In genomic region chr9:21964925-21965385, GRCh38 we compare ENCODE assay signal across 8 cellular contexts. TPM values are rescaled to one million over a fixed set of nuclear protein-coding genes. Genes with fewer than 3 reads are reported as not detected.
DNase-seq lines count a peak whose midpoint lies in the region; ATAC-seq and TF ChIP-seq lines count a peak whose summit lies in the region.

No MANE protein-coding gene starts in this region.

- peaks cover 16% of the 10 kb centered on the region for H3K36me3 Mint-ChIP-seq in activated CD8-positive, alpha-beta memory T cell treated with anti-CD3 and anti-CD28 coated beads, Interleukin-2, amount 10 ng/mL, durations not matched to agents 7 days and 5 days

- no peaks in the 10 kb centered on the region for H3K36me3 ChIP-seq in A673 (ENCODE audit: insufficient read depth, low read length, poor library complexity, severe bottlenecking)

- POLR2A ChIA-PET in A673 (lab: Charles Lee; ENCODE audit: low non-redundant PET): no interaction called here

- H3K27me3 Mint-ChIP-seq in activated CD8-positive, alpha-beta memory T cell treated with anti-CD3 and anti-CD28 coated beads, Interleukin-2, amount 10 ng/mL, durations not matched to agents 7 days and 5 days: peaks cover 91% of the 10 kb centered on the region

- H3K9me3 Mint-ChIP-seq in activated CD8-positive, alpha-beta memory T cell treated with anti-CD3 and anti-CD28 coated beads, Interleukin-2, amount 10 ng/mL, durations not matched to agents 7 days and 5 days (ENCODE audit: low read depth): peaks cover 4% of the 10 kb centered on the region

- no peaks in the 10 kb centered on the region for H3K4me1 ChIP-seq in A673 (ENCODE audit: insufficient read depth, low read length, poor library complexity, severe bottlenecking)

- intact Hi-C loops in sciatic nerve (cut with DNase I) (no loop called here), A673 (cut with micrococcal nuclease; ENCODE audit: unreplicated experiment) (no loop called here)

- peak overlapping the region; percentile 52 for H3K4me3 Mint-ChIP-seq in activated CD8-positive, alpha-beta memory T cell treated with anti-CD3 and anti-CD28 coated beads, Interleukin-2, amount 10 ng/mL, durations not matched to agents 7 days and 5 days

- H3K9me3 ChIP-seq in A673 (ENCODE audit: low read depth, low read length, poor library complexity, severe bottlenecking): no peaks in the 10 kb centered on the region

- H3K4me3 ChIP-seq in fibroblast of the aortic adventitia (ENCODE audit: low read depth, low read length) (peak overlapping the region; percentile 39), A673 (ENCODE audit: low read depth, low read length, poor library complexity, severe bottlenecking) (no peak overlapping the region)

- TF ChIP-seq CTCF in fibroblast of the aortic adventitia (IDR thresholded peaks at IDR 0.05; ENCODE audit: insufficient read depth, low read length): no peak
- no peak for TF ChIP-seq CTCF in A673 (conservative IDR thresholded peaks at IDR 0.05; ENCODE audit: low read depth, low read length)

- no peaks in the 10 kb centered on the region for H3K27me3 ChIP-seq in A673 (replicated peaks; ENCODE audit: insufficient read depth, low read depth, low read length, poor library complexity)

- no TSS peak for BruUV-seq in A673 (replicated peaks; lab: Mats Ljungman, UMichigan)

- DNase-seq in DMS 273 (lab: John Stamatoyannopoulos, UW; ENCODE audit: unreplicated experiment): peak; percentile 12
- DNase-seq in DMS 273 treated with DMSO at 0.1 percent for 48 hours (lab: John Stamatoyannopoulos, UW): no peak
- peak; percentile 68 for DNase-seq in activated CD8-positive, alpha-beta memory T cell treated with anti-CD3 and anti-CD28 coated beads, Interleukin-2, amount 10 ng/mL, durations not matched to agents 7 days and 5 days
- DNase-seq in fibroblast of the aortic adventitia (ENCODE audit: low read depth): peak; percentile 73
- peak; percentile 66 for DNase-seq in sciatic nerve (ENCODE audit: low spot score)
- DNase-seq in 8988T: no peak
- no peak for DNase-seq in A673 (ENCODE audit: low spot score)

- H3K4me1 Mint-ChIP-seq in activated CD8-positive, alpha-beta memory T cell treated with anti-CD3 and anti-CD28 coated beads, Interleukin-2, amount 10 ng/mL, durations not matched to agents 7 days and 5 days: peaks cover 30% of the 10 kb centered on the region

- ATAC-seq in HG03175 (IDR thresholded peaks at IDR 0.05; ENCODE audit: unreplicated experiment): peak; percentile 62
- ATAC-seq in activated CD8-positive, alpha-beta memory T cell treated with anti-CD3 and anti-CD28 coated beads, Interleukin-2, amount 10 ng/mL, durations not matched to agents 7 days and 5 days: peak; percentile 67
- peak; percentile 62 for ATAC-seq in sciatic nerve

- H3K27ac ChIP-seq in A673 (ENCODE audit: low read depth, low read length, poor library complexity, severe bottlenecking): no peak overlapping the region

- peak overlapping the region; percentile 12 for H3K27ac Mint-ChIP-seq in activated CD8-positive, alpha-beta memory T cell treated with anti-CD3 and anti-CD28 coated beads, Interleukin-2, amount 10 ng/mL, durations not matched to agents 7 days and 5 days

- CTCF ChIA-PET in activated CD8-positive, alpha-beta memory T cell treated with anti-CD3 and anti-CD28 coated beads, Interleukin-2, amount 10 ng/mL, durations not matched to agents 7 days and 5 days (lab: Charles Lee): interaction anchor here (0.7 to 1.0 kb wide), 3 partner anchors 44 to 152 kb away, joined by 4 to 6 read pairs (median 4); partner anchors contain the start of gene CDKN2B
- CTCF ChIA-PET in A673 (lab: Charles Lee): no interaction called here

RNA-seq across cellular contexts. Expression of gene CDKN2A, which starts 29.2 kb away (rescaled TPM):
- 10 to 100 TPM; 16.9 to 34.1 TPM for total RNA-seq in activated CD8-positive, alpha-beta memory T cell treated with anti-CD3 and anti-CD28 coated beads, Interleukin-2, amount 10 ng/mL, durations not matched to agents 7 days and 5 days
- 21.8 and 59.9 TPM in 2 replicates for total RNA-seq in fibroblast of the aortic adventitia (ENCODE audit: low replicate concordance)
- total RNA-seq in sciatic nerve: 1.5 TPM
- not detected in 2 replicates for total RNA-seq in A673 (2021)

RNA-seq across cellular contexts. Expression of gene CDKN2B-AS1, which starts 29.6 kb away (rescaled TPM):
- total RNA-seq in activated CD8-positive, alpha-beta memory T cell treated with anti-CD3 and anti-CD28 coated beads, Interleukin-2, amount 10 ng/mL, durations not matched to agents 7 days and 5 days: 1 to 10 TPM; 3.3 to 3.4 TPM
- total RNA-seq in fibroblast of the aortic adventitia (ENCODE audit: low replicate concordance) (6.4 and 12.9 TPM in 2 replicates), sciatic nerve (1.4 TPM), A673 (2021) (not detected in 2 replicates)

RNA-seq across cellular contexts. Expression of gene CDKN2B, which starts 44.1 kb away (rescaled TPM):
- total RNA-seq in activated CD8-positive, alpha-beta memory T cell treated with anti-CD3 and anti-CD28 coated beads, Interleukin-2, amount 10 ng/mL, durations not matched to agents 7 days and 5 days: 1 to 10 TPM in 1 of 2 experiments, under 1 TPM in 1; 0.93 to 5.9 TPM
- total RNA-seq in fibroblast of the aortic adventitia (ENCODE audit: low replicate concordance): 16.0 and 35.8 TPM in 2 replicates
- total RNA-seq in sciatic nerve: 4.0 TPM
- not detected in 2 replicates for total RNA-seq in A673 (2021)

Comparison
In these comparisons a context has a peak if more than half of its experiments do, and no peak if none do; other contexts are left out.
1. DNase-seq: peak in DMS 273 (single experiment), activated CD8-positive, alpha-beta memory T cell treated with anti-CD3 and anti-CD28 coated beads, Interleukin-2, amount 10 ng/mL, durations not matched to agents 7 days and 5 days (single experiment), fibroblast of the aortic adventitia (single experiment) and sciatic nerve (single experiment); none in DMS 273 treated with DMSO at 0.1 percent for 48 hours (single experiment), 8988T (single experiment) and A673 (single experiment).
2. Peak in every context shown above with its lines, with median percentiles within 50 percentile points of each other: ATAC-seq.